In the genomic region with DNA sequence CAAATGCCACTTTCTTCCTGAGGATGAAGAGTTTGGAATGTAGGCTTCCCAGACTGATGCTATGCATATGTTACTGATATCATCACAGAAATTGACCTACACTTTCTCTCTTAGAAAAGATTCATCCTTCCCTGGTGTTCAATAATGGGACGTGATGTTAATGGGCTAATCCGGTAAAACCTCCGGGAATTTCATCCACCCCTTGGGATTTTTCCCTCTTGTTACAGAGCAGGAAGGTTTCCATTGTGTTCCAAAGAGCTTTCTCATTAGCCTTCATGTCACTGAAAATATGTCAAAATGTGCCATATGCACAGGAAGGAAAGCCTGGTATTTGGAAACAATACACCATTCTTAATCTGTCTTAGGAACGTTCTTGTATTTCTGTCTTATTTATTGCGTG, we compare ENCODE assay signal across 23 cellular contexts. TPM values are rescaled to one million over a fixed set of nuclear protein-coding genes. Genes with fewer than 3 reads are reported as not detected.
"Had no signal": no experiment of that assay in that cellular context is flagged by ENCODE, and none has a peak within 500 bp of the region (broad histone marks: within the 10 kb centered on the region; RNA-seq: fewer than 3 reads in every experiment).

No MANE protein-coding gene starts in this region.

- H3K9me3 ChIP-seq: esophagus muscularis mucosa, gastrocnemius medialis, neutrophil, psoas muscle, stomach, thoracic aorta, transverse colon had no signal

- H3K27ac ChIP-seq: epithelial cell of prostate, esophagus muscularis mucosa, hepatocyte, neutrophil, psoas muscle, stomach, thoracic aorta, transverse colon had no signal

- H3K4me3 Mint-ChIP-seq: effector memory CD8-positive, alpha-beta T cell; nephron had no signal

- H3K4me1 ChIP-seq: transverse colon had no signal

- DNase-seq: effector memory CD8-positive, alpha-beta T cell; gastrocnemius medialis; left colon; left ventricle myocardium superior; mesendoderm; naive B cell; psoas muscle; retina; stimulated activated CD4-positive, alpha-beta T cell treated with anti-CD3 and anti-CD28 coated beads, Interleukin-2, amount 100 ng/mL, for 24 hours; stimulated activated CD4-positive, alpha-beta T cell treated with anti-CD3 and anti-CD28 coated beads, Interleukin-4, amount 100 ng/mL, for 4 hours; stimulated activated naive CD4-positive, alpha-beta T cell; stomach; substantia nigra; transverse colon had no signal

- ATAC-seq: effector memory CD8-positive, alpha-beta T cell; gastrocnemius medialis; left colon; left ventricle myocardium superior; psoas muscle; sciatic nerve had no signal

- H3K36me3 ChIP-seq: neutrophil, stomach, thoracic aorta, transverse colon had no signal

- H3K27ac Mint-ChIP-seq: effector memory CD8-positive, alpha-beta T cell; naive B cell had no signal

- H2AFZ ChIP-seq: hepatocyte had no signal

- H3K9me3 Mint-ChIP-seq: effector memory CD8-positive, alpha-beta T cell; naive B cell; nephron had no signal

- H3K79me2 ChIP-seq: hepatocyte had no signal

- H3K4me2 ChIP-seq: hepatocyte had no signal

- H3K36me3 Mint-ChIP-seq: naive B cell had no signal

- H3K27me3 ChIP-seq: gastrocnemius medialis, hepatocyte, transverse colon had no signal

- H3K4me3 ChIP-seq: esophagus muscularis mucosa, gastrocnemius medialis, hepatocyte, lung, psoas muscle, skin epidermis, stomach, thoracic aorta, transverse colon had no signal

RNA-seq across cellular contexts. Expression of gene ALPK2, which starts 20.7 kb away (rescaled TPM):
- total RNA-seq: thoracic aorta had no signal
